Comparison of ENCODE assay signal across 8 cellular contexts in the genomic region with DNA sequence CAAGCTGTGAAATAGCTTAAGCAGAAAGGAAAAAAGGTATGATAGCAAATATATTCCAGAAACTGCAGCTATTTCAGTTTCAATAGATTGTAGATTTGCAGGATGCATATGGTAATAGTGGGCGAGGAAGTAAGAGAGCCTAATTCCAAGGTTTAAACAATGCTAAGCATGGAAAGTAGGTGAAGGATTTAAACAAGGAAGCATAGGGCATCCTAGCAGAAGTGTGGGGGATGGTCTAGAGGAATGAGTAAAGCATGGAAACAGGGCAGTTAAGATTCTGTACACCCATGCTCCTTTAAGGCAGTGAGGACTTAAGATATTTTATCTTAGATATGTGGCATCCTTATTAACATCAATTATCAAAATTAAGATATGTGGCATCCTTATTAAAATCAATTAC. TPM values are rescaled to one million over a fixed set of nuclear protein-coding genes. Genes with fewer than 3 reads are reported as not detected.
DNase-seq lines count a peak whose midpoint lies in the region; ATAC-seq and TF ChIP-seq lines count a peak whose summit lies in the region.

No MANE protein-coding gene starts in this region.

- H3K4me3 Mint-ChIP-seq in activated T-helper 2 cell treated with anti-CD3 and anti-CD28 coated beads, Interferon-gamma antibody, Interleukin-2, Interleukin-4, amounts not matched to agents 10 μg/mL and 5 μg/mL and 100 μg/mL, durations not matched to agents 14 hours and 24 hours and 36 hours (ENCODE audit: low read depth): peak overlapping the region; percentile 90

- H3K4me1 Mint-ChIP-seq in activated T-helper 2 cell treated with anti-CD3 and anti-CD28 coated beads, Interferon-gamma antibody, Interleukin-2, Interleukin-4, amounts not matched to agents 10 μg/mL and 5 μg/mL and 100 μg/mL, durations not matched to agents 14 hours and 24 hours and 36 hours (ENCODE audit: low read depth): peaks cover 47% of the 10 kb centered on the region

- no peaks in the 10 kb centered on the region for H3K27me3 ChIP-seq in heart right ventricle
- no peaks in the 10 kb centered on the region for H3K27me3 ChIP-seq in transverse colon

- H3K27ac Mint-ChIP-seq in activated T-helper 2 cell treated with anti-CD3 and anti-CD28 coated beads, Interferon-gamma antibody, Interleukin-2, Interleukin-4, amounts not matched to agents 10 μg/mL and 5 μg/mL and 100 μg/mL, durations not matched to agents 14 hours and 24 hours and 36 hours: peak overlapping the region; percentile 53

- H3K9me3 ChIP-seq in heart right ventricle (no peaks in the 10 kb centered on the region), transverse colon (no peaks in the 10 kb centered on the region)

- H3K4me1 ChIP-seq in heart right ventricle (peaks cover 4 to 76% (median 69%) of the 10 kb centered on the region in 9 donors), transverse colon (peaks cover 4 to 67% (median 49%) of the 10 kb centered on the region in 4 donors)

- TF ChIP-seq CTCF in heart right ventricle (IDR thresholded peaks at IDR 0.05): no peak
- TF ChIP-seq CTCF in transverse colon (IDR thresholded peaks at IDR 0.05): no peak
- no peak for TF ChIP-seq CTCF in lower leg skin (IDR thresholded peaks at IDR 0.05)

- intact Hi-C loops in heart right ventricle (cut with DNase I): loop anchor here in 7 of 10 donors (5.0 to 10.0 kb wide), 5 partner anchors 160 to 360 kb away; partner anchors contain the start of genes SWT1 (in 2 of the 7) and TRMT1L (in 2 of the 7)
- intact Hi-C loops in left cardiac atrium (cut with DNase I): loop anchor here in 1 of 2 donors (10.0 kb wide), 2 partner anchors 170 to 280 kb away; no protein-coding TSS in a partner anchor
- intact Hi-C loops in activated T-helper 2 cell treated with anti-CD3 and anti-CD28 coated beads, Interferon-gamma antibody, Interleukin-2, Interleukin-4, amounts not matched to agents 10 μg/mL and 5 μg/mL and 100 μg/mL, durations not matched to agents 14 hours and 24 hours and 36 hours (cut with micrococcal nuclease): loop anchor here (10.0 kb wide), 1 partner anchor 280 kb away; no protein-coding TSS in a partner anchor
- intact Hi-C loops in transverse colon (cut with DNase I; ENCODE audit: low total_unique reads): no loop called here
- intact Hi-C loops in lower leg skin (cut with DNase I; ENCODE audit: low total_unique reads): loop anchor here (5.0 kb wide), 1 partner anchor 568 kb away; no protein-coding TSS in a partner anchor

- no peak for ATAC-seq in heart right ventricle
- no peak for ATAC-seq in left cardiac atrium
- no peak for ATAC-seq in GM21825 (IDR thresholded peaks at IDR 0.05; ENCODE audit: unreplicated experiment)

- H3K9me3 Mint-ChIP-seq in activated T-helper 2 cell treated with anti-CD3 and anti-CD28 coated beads, Interferon-gamma antibody, Interleukin-2, Interleukin-4, amounts not matched to agents 10 μg/mL and 5 μg/mL and 100 μg/mL, durations not matched to agents 14 hours and 24 hours and 36 hours: no peaks in the 10 kb centered on the region

- TF ChIP-seq EP300 in transverse colon (IDR thresholded peaks at IDR 0.05; ENCODE audit: low read depth): no peak

- H3K4me3 ChIP-seq in heart right ventricle (peak overlapping the region in 8 of 10 donors; percentile 85 to 99 (median 94)), transverse colon (peak overlapping the region in 2 of 4 donors; percentile 80 to 83), lower leg skin (ENCODE audit: low read depth, poor library complexity, severe bottlenecking) (no peak overlapping the region)

- peak overlapping the region in 6 of 10 donors; percentile 42 to 99 (median 98) for H3K27ac ChIP-seq in heart right ventricle
- H3K27ac ChIP-seq in transverse colon: peak overlapping the region; percentile 47 to 99 (median 96)

- H3K36me3 ChIP-seq in heart right ventricle: peaks cover 0 to 27% (median 10%) of the 10 kb centered on the region in 9 donors
- H3K36me3 ChIP-seq in transverse colon: peaks cover 0 to 16% (median 7%) of the 10 kb centered on the region in 4 donors

- H3K27me3 Mint-ChIP-seq in activated T-helper 2 cell treated with anti-CD3 and anti-CD28 coated beads, Interferon-gamma antibody, Interleukin-2, Interleukin-4, amounts not matched to agents 10 μg/mL and 5 μg/mL and 100 μg/mL, durations not matched to agents 14 hours and 24 hours and 36 hours (ENCODE audit: low read depth): no peaks in the 10 kb centered on the region

- peaks cover 43% of the 10 kb centered on the region for H3K36me3 Mint-ChIP-seq in activated T-helper 2 cell treated with anti-CD3 and anti-CD28 coated beads, Interferon-gamma antibody, Interleukin-2, Interleukin-4, amounts not matched to agents 10 μg/mL and 5 μg/mL and 100 μg/mL, durations not matched to agents 14 hours and 24 hours and 36 hours (ENCODE audit: low read depth)

- DNase-seq in heart right ventricle (no peak), left cardiac atrium (no peak), kidney glomerular epithelial cell (lab: John Stamatoyannopoulos, UW) (peak; percentile 10), transverse colon (no peak), lower leg skin (ENCODE audit: low spot score in 2 of 2) (no peak)
- DNase-seq in activated T-helper 2 cell treated with anti-CD3 and anti-CD28 coated beads, Interferon-gamma antibody, Interleukin-2, Interleukin-4, amounts not matched to agents 10 μg/mL and 5 μg/mL and 100 μg/mL, durations not matched to agents 14 hours and 24 hours and 36 hours (ENCODE audit: low spot score): no peak
- DNase-seq in activated CD4-positive, CD25-positive, alpha-beta regulatory T cell (lab: John Stamatoyannopoulos, UW): no peak

- in situ Hi-C loops in transverse colon (cut with MboI; ENCODE audit: low pct_ligation_motif_present in 1 of 4, low pct_unique_long_range_greater_than_20kb in 1 of 4, low sequenced_read_pairs in 3 of 4): loop anchor here in 1 of 4 donors (10.0 kb wide), 1 partner anchor 160 kb away; the partner anchor contains the start of genes SWT1 and TRMT1L

- TF ChIP-seq POLR2A in transverse colon (IDR thresholded peaks at IDR 0.05) (no peak), lower leg skin (IDR thresholded peaks at IDR 0.05) (no peak)

- 24 to 29% methylated on average over 1 of the region's 1 CpG for WGBS in heart right ventricle, 2 donors
- WGBS in transverse colon (ENCODE audit: low coverage in 1 of 2), 2 donors: 8 to 16% methylated on average over 1 of the region's 1 CpG
- WGBS in lower leg skin, 2 donors: 20 to 37% methylated on average over 1 of the region's 1 CpG

RNA-seq across cellular contexts. Expression of gene IVNS1ABP, which starts 2.6 kb away (rescaled TPM):
- total RNA-seq in heart right ventricle (100 to 1,000 TPM in 1 of 10 donors, 10 to 100 TPM in 9; 44.7 to 132 (median 66.7) TPM), left cardiac atrium (10 to 100 TPM; 33.2 to 33.3 TPM), transverse colon (100 to 1,000 TPM in 3 of 4 donors, 10 to 100 TPM in 1; 50.5 to 174 (median 133) TPM), lower leg skin (100 to 1,000 TPM in 2 of 4 donors, 10 to 100 TPM in 2; 68.8 to 124 (median 97.7) TPM)
- 10 to 100 TPM; 26.0 to 30.4 TPM for polyA plus RNA-seq in heart right ventricle
- 143 and 148 TPM in 2 replicates for total RNA-seq in activated T-helper 2 cell treated with anti-CD3 and anti-CD28 coated beads, Interferon-gamma antibody, Interleukin-2, Interleukin-4, amounts not matched to agents 10 μg/mL and 5 μg/mL and 100 μg/mL, durations not matched to agents 14 hours and 24 hours and 36 hours
